Comparison of ENCODE assay signal across 20 cellular contexts in the genomic region with DNA sequence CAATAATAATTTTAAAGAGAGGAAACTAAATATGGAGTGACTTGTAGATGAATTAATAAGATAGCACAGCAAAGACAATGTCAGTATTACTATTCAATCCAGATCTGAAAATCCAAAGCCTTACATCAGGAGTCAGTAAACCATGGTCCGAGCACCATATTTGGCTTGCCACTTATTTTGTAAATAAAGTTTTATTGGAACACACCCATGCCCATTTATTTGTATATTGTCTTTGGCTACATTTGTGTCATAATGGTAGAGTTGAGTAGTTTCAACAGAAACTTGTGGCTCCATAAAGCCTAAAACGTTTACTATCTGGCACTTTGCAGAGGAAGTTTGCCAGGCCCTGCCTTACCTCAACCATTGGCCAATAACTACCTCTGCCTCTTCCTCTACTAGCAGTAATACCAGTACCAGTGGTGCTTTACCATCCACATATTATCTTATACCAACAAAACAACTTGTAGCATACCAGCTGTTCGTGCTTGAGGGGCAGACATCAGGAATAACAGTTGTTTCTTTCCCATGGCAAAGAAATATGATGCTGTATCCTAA. TPM values are rescaled to one million over a fixed set of nuclear protein-coding genes. Genes with fewer than 3 reads are reported as not detected.
DNase-seq lines count a peak whose midpoint lies in the region; ATAC-seq, FAIRE-seq and TF ChIP-seq lines count a peak whose summit lies in the region.
"Had no signal": no experiment of that assay in that cellular context is flagged by ENCODE, and none has a peak within 500 bp of the region (broad histone marks: within the 10 kb centered on the region; RNA-seq: fewer than 3 reads in every experiment).

No MANE protein-coding gene starts in this region.

- intact Hi-C loops in K562 (cut with micrococcal nuclease) (no loop called here), mucosa of descending colon (cut with DNase I, micrococcal nuclease) (no loop called here), posterior cingulate gyrus (cut with DNase I) (no loop called here)

- peaks cover 99% of the 10 kb centered on the region for H3K36me3 ChIP-seq in K562 (ENCODE audit: control insufficient read depth, insufficient read depth, low read length)
- H3K36me3 ChIP-seq in mucosa of descending colon (ENCODE audit: low read depth), result no peaks in the 10 kb centered on the region

- peaks cover 15 to 35% of the 10 kb centered on the region in 2 donors for H3K36me3 Mint-ChIP-seq in activated T-cell treated with anti-CD3 and anti-CD28 coated beads, Interleukin-2, amount 50 U/mL, for 72 hours (ENCODE audit: insufficient read depth in 2 of 2)

- H3K4me1 Mint-ChIP-seq in activated T-cell treated with anti-CD3 and anti-CD28 coated beads, Interleukin-2, amount 50 U/mL, for 72 hours (ENCODE audit: low read depth), result peaks cover 8% of the 10 kb centered on the region
- H3K4me1 Mint-ChIP-seq: B cell had no signal

- CTCF ChIA-PET in K562 (lab: Yijun Ruan, JAX; ENCODE audit: low intra/inter-chr PET ratio), result no interaction called here

- H3K9ac ChIP-seq in K562 (ENCODE audit: insufficient read depth in 1 of 2, low read depth in 2 of 2, low read length in 2 of 2), result no peak overlapping the region

- no peak for TF ChIP-seq RAD21 in K562 (CRISPR knock-in tag; conservative IDR thresholded peaks at IDR 0.05 in 1 of 2, IDR thresholded peaks at IDR 0.05 in 1 of 2)

- H3K4me2 ChIP-seq in K562 (ENCODE audit: insufficient read depth, low read length), result no peak overlapping the region

- in situ Hi-C loops in K562 (cut with MboI), result no loop called here

- no peaks in the 10 kb centered on the region for H3K79me2 ChIP-seq in K562 (ENCODE audit: control insufficient read depth, insufficient read depth, low read length)

- no peaks in the 10 kb centered on the region for H3K9me3 ChIP-seq in K562 (replicated peaks; ENCODE audit: control insufficient read depth, insufficient read depth, low read depth, low read length)
- no peaks in the 10 kb centered on the region for H3K9me3 ChIP-seq in mucosa of descending colon
- H3K9me3 ChIP-seq: BLaER1 treated with 17β-estradiol and CSF1 and Interleukin-3, amounts not matched to agents 10 nM and 100 nM had no signal

- no peaks in the 10 kb centered on the region for H4K20me1 ChIP-seq in K562 (replicated peaks; ENCODE audit: control insufficient read depth, insufficient read depth, low read length)

- H3K27ac ChIP-seq in K562 (ENCODE audit: extremely low read depth, low read depth, low read length), result no peak overlapping the region

- 67% methylated on average over 3 of the region's 3 CpGs for WGBS in K562 (ENCODE audit: insufficient coverage, low coverage, missing lambda C conversion rate)

- no peak for DNase-seq in activated T-cell treated with anti-CD3 and anti-CD28 coated beads, Interleukin-2, amount 50 U/mL, for 72 hours
- DNase-seq in activated T-cell treated with anti-CD3 and anti-CD28 coated beads, Interleukin-2, amount 50 U/mL, for 48 hours, result no peak
- DNase-seq in MV-4-11 (lab: John Stamatoyannopoulos, UW) (peak; percentile 36), K562 (ENCODE audit: extremely low read depth in 1 of 4, low spot score in 3 of 4) (no peak), mucosa of descending colon (no peak), posterior cingulate gyrus (no peak), DMS53 (lab: John Stamatoyannopoulos, UW) (no peak)
- no peak for DNase-seq in activated CD4-positive, alpha-beta T cell treated with anti-CD3 and anti-CD28 coated beads, Interleukin-2, amount 50 U/mL, for 48 hours
- DNase-seq: 8988T; Calu3; CD8-positive, alpha-beta T cell; DND-41; EL; HCEC 1CT had no signal

- no peaks in the 10 kb centered on the region for H3K27me3 ChIP-seq in K562 (ENCODE audit: control insufficient read depth in 2 of 2, insufficient read depth in 2 of 2, low read length in 2 of 2)
- H3K27me3 ChIP-seq: BLaER1 treated with 17β-estradiol and CSF1 and Interleukin-3, amounts not matched to agents 10 nM and 100 nM had no signal

- TF ChIP-seq EP300 in K562 (IDR thresholded peaks at IDR 0.05; ENCODE audit: low read length), result no peak

- ATAC-seq in activated T-cell treated with anti-CD3 and anti-CD28 coated beads, Interleukin-2, amount 50 U/mL, for 72 hours (replicated peaks in 1 of 2), result peak; percentile 22 to 58
- ATAC-seq in K562, result no peak
- peak; percentile 73 for ATAC-seq in mucosa of descending colon
- ATAC-seq: CD8-positive, alpha-beta T cell; GM23338 had no signal

- BruUV-seq in K562 (replicated peaks; lab: Mats Ljungman, UMichigan), result no TSS peak

- POLR2A ChIA-PET in K562 (lab: Yijun Ruan, JAX), result no interaction called here

- no peak overlapping the region for H3K4me3 ChIP-seq in K562
- H3K4me3 ChIP-seq in mucosa of descending colon, result no peak overlapping the region
- H3K4me3 ChIP-seq: BLaER1 treated with 17β-estradiol and CSF1 and Interleukin-3, amounts not matched to agents 10 nM and 100 nM; GM23338 had no signal

- no peaks in the 10 kb centered on the region for H3K9me1 ChIP-seq in K562 (ENCODE audit: control insufficient read depth, insufficient read depth, low read length)

- no peak for FAIRE-seq in K562 (lab: Jason Lieb, UNC)
- FAIRE-seq: GM12891, GM18507, H54 had no signal

- no peak overlapping the region for H2AFZ ChIP-seq in K562 (ENCODE audit: low read depth, low read length)
- H2AFZ ChIP-seq: GM23338 had no signal

- H3K27ac Mint-ChIP-seq in activated T-cell treated with anti-CD3 and anti-CD28 coated beads, Interleukin-2, amount 50 U/mL, for 72 hours, result peak overlapping the region; percentile 44
- H3K27ac Mint-ChIP-seq: B cell; CD8-positive, alpha-beta T cell had no signal

- H3K4me1 ChIP-seq in K562 (replicated peaks in 1 of 2; ENCODE audit: control insufficient read depth in 2 of 2, insufficient read depth in 2 of 2, low read length in 2 of 2) (no peaks in the 10 kb centered on the region), mucosa of descending colon (ENCODE audit: low read depth) (no peaks in the 10 kb centered on the region)

- no peak overlapping the region for H3K4me3 Mint-ChIP-seq in activated T-cell treated with anti-CD3 and anti-CD28 coated beads, Interleukin-2, amount 50 U/mL, for 72 hours
- H3K4me3 Mint-ChIP-seq: B cell; CD8-positive, alpha-beta T cell; GM23338 had no signal

- TF ChIP-seq CTCF in K562 (IDR thresholded peaks at IDR 0.05 in 2 of 3, conservative IDR thresholded peaks at IDR 0.05 in 1 of 3; ENCODE audit: insufficient read depth in 2 of 3, low read depth in 1 of 3, low read length in 3 of 3) (no peak), mucosa of descending colon (IDR thresholded peaks at IDR 0.05) (no peak)

- TF ChIP-seq POLR2A in K562 (conservative IDR thresholded peaks at IDR 0.05), result no peak

- H3K27me3 Mint-ChIP-seq in activated T-cell treated with anti-CD3 and anti-CD28 coated beads, Interleukin-2, amount 50 U/mL, for 72 hours (ENCODE audit: low read depth), result no peaks in the 10 kb centered on the region
- H3K27me3 Mint-ChIP-seq: B cell had no signal

- no peaks in the 10 kb centered on the region for H3K9me3 Mint-ChIP-seq in activated T-cell treated with anti-CD3 and anti-CD28 coated beads, Interleukin-2, amount 50 U/mL, for 72 hours
- H3K9me3 Mint-ChIP-seq: CD8-positive, alpha-beta T cell; GM23338 had no signal

TF ChIP-seq in K562, 482 proteins besides CTCF, POLR2A, EP300 and RAD21 (continues in another document):
- no peak for TF ChIP-seq BHLHE40 (IDR thresholded peaks at IDR 0.05; ENCODE audit: low read length)

RNA-seq across cellular contexts. Expression of gene SYNJ2, which starts 51.8 kb away (rescaled TPM):
- total RNA-seq in activated T-cell treated with anti-CD3 and anti-CD28 coated beads, Interleukin-2, amount 50 U/mL, for 72 hours, result 10 to 100 TPM; 22.6 to 29.8 TPM
- 70.0 and 111 TPM in 2 replicates for total RNA-seq in K562 (2011; cell fraction: chromatin; rRNA removed; ENCODE audit: low replicate concordance)
- 56.6 and 62.9 TPM in 2 replicates for total RNA-seq in K562 (2011; cell fraction: nucleolus; rRNA removed)
- 49.5 and 50.1 TPM in 2 replicates for total RNA-seq in K562 (2011; cell fraction: nucleoplasm; rRNA removed)
- 15.7 and 17.8 TPM in 2 replicates for total RNA-seq in K562 (2014; rRNA removed)
- 19.5 and 22.7 TPM in 2 replicates for total RNA-seq in K562 (2014; rRNA removed; fragmentation: Illumina TruSeq; extraction: Trizol)
- 12.5 and 13.6 TPM in 2 replicates for total RNA-seq in K562 (2015; rRNA removed; fragmentation: Illumina TruSeq; extraction: Trizol)
- 24.7 and 27.7 TPM in 2 replicates for total RNA-seq in K562 (2021)
- polyA plus RNA-seq in K562 (2011; rRNA removed), result 17.1 and 21.6 TPM in 2 replicates
- polyA plus RNA-seq in K562 (2011; cell fraction: cytosol; rRNA removed), result 18.3 and 24.0 TPM in 2 replicates
- 28.6 and 33.9 TPM in 2 replicates for polyA plus RNA-seq in K562 (2011; cell fraction: nucleus; rRNA removed)
- 15.0 and 17.4 TPM in 2 replicates for polyA plus RNA-seq in K562 (2012)
- 22.9 and 26.1 TPM in 2 replicates for polyA plus RNA-seq in K562 (2014; fragmentation: Illumina TruSeq; extraction: Trizol)
- polyA plus RNA-seq in K562 (2014; fragmentation: Nextera tagmentation; extraction: Ambion mirVana), result 1 to 10 TPM; 3.0 to 3.3 TPM
- 13.7 and 16.9 TPM in 2 replicates for polyA plus RNA-seq in K562 (2014; rRNA removed)
- 24.2 and 30.1 TPM in 2 replicates for polyA minus RNA-seq in K562 (2011; rRNA and poly(A)+ RNA removed)
- 19.8 and 20.9 TPM in 2 replicates for polyA minus RNA-seq in K562 (2011; cell fraction: cytosol; rRNA and poly(A)+ RNA removed)
- polyA minus RNA-seq in K562 (2011; cell fraction: nucleus; rRNA and poly(A)+ RNA removed), result 18.7 and 22.3 TPM in 2 replicates
- total RNA-seq in mucosa of descending colon, result 10 to 100 TPM; 28.3 to 45.9 (median 39.6) TPM
